14 cellular contexts compared by ENCODE assay signal in genomic region chr6:156980948-156981347, GRCh38.
DNase-seq lines count a peak whose midpoint lies in the region; ATAC-seq and TF ChIP-seq lines count a peak whose summit lies in the region.
"Had no signal": no experiment of that assay in that cellular context is flagged by ENCODE, and none has a peak within 500 bp of the region (broad histone marks: within the 10 kb centered on the region; RNA-seq: fewer than 3 reads in every experiment).

No MANE protein-coding gene starts in this region.

- H3K9me3 ChIP-seq in BLaER1 (no peaks in the 10 kb centered on the region), SK-N-MC (ENCODE audit: low read depth, low read length) (no peaks in the 10 kb centered on the region), mesenchymal stem cell (ENCODE audit: control insufficient read depth, low read length) (no peaks in the 10 kb centered on the region)
- no peaks in the 10 kb centered on the region for H3K9me3 ChIP-seq in CD8-positive, alpha-beta T cell (ENCODE audit: low read length)
- H3K9me3 ChIP-seq: BE2C, mucosa of descending colon had no signal

- peaks cover 96% of the 10 kb centered on the region for H3K4me1 Mint-ChIP-seq in CD8-positive, alpha-beta T cell (ENCODE audit: low read depth)
- peaks cover 81% of the 10 kb centered on the region for H3K4me1 Mint-ChIP-seq in nephron progenitor cell

- H4K8ac ChIP-seq in mesenchymal stem cell (ENCODE audit: low read length): no peak overlapping the region

- ATAC-seq in CD8-positive, alpha-beta T cell: no peak
- ATAC-seq in HG03460 (IDR thresholded peaks at IDR 0.05; ENCODE audit: unreplicated experiment): no peak
- ATAC-seq: activated CD8-positive, alpha-beta T cell treated with anti-CD3 and anti-CD28 coated beads, Interleukin-2, amount 10 ng/mL, durations not matched to agents 7 days and 5 days; HCT116; mucosa of descending colon had no signal

- H4K91ac ChIP-seq in mesenchymal stem cell (ENCODE audit: low read length): no peak overlapping the region

- intact Hi-C loops in CD8-positive, alpha-beta T cell (cut with DNase I, micrococcal nuclease): no loop called here

- H2AFZ ChIP-seq in mesenchymal stem cell (ENCODE audit: low read depth, low read length): no peak overlapping the region

- no peak overlapping the region for H3K4ac ChIP-seq in mesenchymal stem cell (ENCODE audit: low read depth in 1 of 2, low read length in 2 of 2)

- no peak overlapping the region for H2BK12ac ChIP-seq in mesenchymal stem cell (ENCODE audit: low read length in 2 of 2)

- no peak for DNase-seq in CD8-positive, alpha-beta T cell
- DNase-seq in SK-N-MC (ENCODE audit: low read depth, low spot score) (no peak), nephron progenitor cell (no peak), mesenchymal stem cell (no peak), NCI-H345 (lab: John Stamatoyannopoulos, UW) (no peak)
- DNase-seq: activated CD8-positive, alpha-beta T cell treated with anti-CD3 and anti-CD28 coated beads, Interleukin-2, amount 10 ng/mL, durations not matched to agents 7 days and 5 days; DMS 273 treated with DMSO at 0.1 percent for 48 hours; mucosa of descending colon had no signal

- peaks cover 99% of the 10 kb centered on the region for H4K20me1 ChIP-seq in BLaER1

- no peak overlapping the region for H3K23ac ChIP-seq in mesenchymal stem cell (ENCODE audit: low read length in 2 of 2)

- no peak overlapping the region for H2AK5ac ChIP-seq in mesenchymal stem cell (ENCODE audit: low read length, severe bottlenecking)

- CTCF ChIA-PET in CD8-positive, alpha-beta T cell (lab: Charles Lee): interaction anchor here (0.7 to 1.7 kb wide), 2 partner anchors 10 to 25 kb away, joined by 3 read pairs; no protein-coding TSS in a partner anchor

- H3K27ac Mint-ChIP-seq in CD8-positive, alpha-beta T cell: peak overlapping the region; percentile 2
- peak overlapping the region; percentile 3 for H3K27ac Mint-ChIP-seq in nephron progenitor cell
- H3K27ac Mint-ChIP-seq: activated CD8-positive, alpha-beta T cell treated with anti-CD3 and anti-CD28 coated beads, Interleukin-2, amount 10 ng/mL, durations not matched to agents 7 days and 5 days; activated T-helper 1 cell treated with anti-CD3 and anti-CD28 coated beads, Interleukin-12 subunit alpha, Interleukin-12 subunit beta, Interleukin-2, Interleukin-4 antibody, amounts not matched to agents 30 ng/mL and 10 ng/mL and 1 ng/mL, durations not matched to agents 14 hours and 24 hours and 36 hours; dendritic cell treated with granulocyte-macrophage colony-stimulating factor and Interleukin-4, amounts not matched to agents 40 ng/mL and 50 ng/mL, for 4 days had no signal

- 0 out of 2 replicates have a peak overlapping the region, but pooled peaks have one; percentile 7 for H3K4me2 ChIP-seq in BLaER1
- H3K4me2 ChIP-seq in mesenchymal stem cell (ENCODE audit: low read length, poor library complexity, severe bottlenecking): no peak overlapping the region

- H3K27me3 Mint-ChIP-seq in CD8-positive, alpha-beta T cell (ENCODE audit: low read depth): no peaks in the 10 kb centered on the region
- no peaks in the 10 kb centered on the region for H3K27me3 Mint-ChIP-seq in nephron progenitor cell (ENCODE audit: low read depth, poor library complexity)
- H3K27me3 Mint-ChIP-seq: dendritic cell treated with granulocyte-macrophage colony-stimulating factor and Interleukin-4, amounts not matched to agents 40 ng/mL and 50 ng/mL, for 4 days had no signal

- H3K4me1 ChIP-seq in BLaER1: peaks cover 75% of the 10 kb centered on the region
- peaks cover 51% of the 10 kb centered on the region for H3K4me1 ChIP-seq in CD8-positive, alpha-beta T cell (ENCODE audit: insufficient read depth, low read length)
- H3K4me1 ChIP-seq in mesenchymal stem cell (ENCODE audit: control insufficient read depth, insufficient read depth, low read depth, low read length): peaks cover 11% of the 10 kb centered on the region

- no peaks in the 10 kb centered on the region for H3K36me3 Mint-ChIP-seq in CD8-positive, alpha-beta T cell
- no peaks in the 10 kb centered on the region for H3K36me3 Mint-ChIP-seq in nephron progenitor cell (ENCODE audit: low read depth)

- no peak overlapping the region for H3K14ac ChIP-seq in mesenchymal stem cell (ENCODE audit: low read length in 2 of 2)

- peaks cover 20% of the 10 kb centered on the region for H3K79me1 ChIP-seq in mesenchymal stem cell (replicated peaks; ENCODE audit: low read length, poor library complexity, severe bottlenecking)

- TF ChIP-seq CTCF in CD8-positive, alpha-beta T cell (IDR thresholded peaks at IDR 0.05): no peak
- TF ChIP-seq CTCF in nephron progenitor cell (IDR thresholded peaks at IDR 0.05): no peak

- no peak overlapping the region for H3K9ac ChIP-seq in BLaER1
- no peak overlapping the region for H3K9ac ChIP-seq in SK-N-MC (ENCODE audit: insufficient read length)
- no peak overlapping the region for H3K9ac ChIP-seq in mesenchymal stem cell (ENCODE audit: low read length)

- H2BK5ac ChIP-seq in mesenchymal stem cell (ENCODE audit: low read depth, low read length, poor library complexity, severe bottlenecking): no peak overlapping the region

- no peak overlapping the region for H2BK120ac ChIP-seq in mesenchymal stem cell (ENCODE audit: low read depth, low read length)

- H3K4me3 ChIP-seq in BLaER1 (no peak overlapping the region), SK-N-MC (peak overlapping the region; percentile 62; the same call in 1 of the 2 replicates), mesenchymal stem cell (ENCODE audit: insufficient read depth in 1 of 2, low read depth in 1 of 2, low read length in 2 of 2) (no peak overlapping the region)
- no peak overlapping the region for H3K4me3 ChIP-seq in CD8-positive, alpha-beta T cell (ENCODE audit: low read depth, low read length)
- H3K4me3 ChIP-seq: mucosa of descending colon had no signal

- no peaks in the 10 kb centered on the region for H3K27me3 ChIP-seq in BLaER1
- H3K27me3 ChIP-seq in CD8-positive, alpha-beta T cell (ENCODE audit: insufficient read depth, low read length): no peaks in the 10 kb centered on the region
- H3K27me3 ChIP-seq in mesenchymal stem cell (ENCODE audit: control insufficient read depth in 1 of 2, insufficient read depth in 1 of 2, low read length in 2 of 2): no peaks in the 10 kb centered on the region
- H3K27me3 ChIP-seq: BE2C had no signal

- no peaks in the 10 kb centered on the region for H3K36me3 ChIP-seq in BLaER1
- no peaks in the 10 kb centered on the region for H3K36me3 ChIP-seq in CD8-positive, alpha-beta T cell (ENCODE audit: insufficient read depth, low read length)
- H3K36me3 ChIP-seq in SK-N-MC (ENCODE audit: insufficient read depth, low read length): no peaks in the 10 kb centered on the region
- H3K36me3 ChIP-seq in mesenchymal stem cell (ENCODE audit: control insufficient read depth in 1 of 2, insufficient read depth in 2 of 2, low read depth in 1 of 2, low read length in 2 of 2): no peaks in the 10 kb centered on the region
- H3K36me3 ChIP-seq: BE2C had no signal

- H3K27ac ChIP-seq in BLaER1: no peak overlapping the region
- H3K27ac ChIP-seq in CD8-positive, alpha-beta T cell (ENCODE audit: low read depth, low read length): no peak overlapping the region
- peak overlapping the region; percentile 58 for H3K27ac ChIP-seq in SK-N-MC
- H3K27ac ChIP-seq in mesenchymal stem cell (ENCODE audit: low read length, poor library complexity, severe bottlenecking): no peak overlapping the region

- H2BK15ac ChIP-seq in mesenchymal stem cell (ENCODE audit: low read depth, poor library complexity, severe bottlenecking): no peak overlapping the region

- no CpG with 5 or more reads among the region's 2 CpGs for WGBS in mesenchymal stem cell

- no peak overlapping the region for H3K4me3 Mint-ChIP-seq in CD8-positive, alpha-beta T cell
- no peak overlapping the region for H3K4me3 Mint-ChIP-seq in nephron progenitor cell
- H3K4me3 Mint-ChIP-seq: activated CD8-positive, alpha-beta T cell treated with anti-CD3 and anti-CD28 coated beads, Interleukin-2, amount 10 ng/mL, durations not matched to agents 7 days and 5 days; activated T-helper 1 cell treated with anti-CD3 and anti-CD28 coated beads, Interleukin-12 subunit alpha, Interleukin-12 subunit beta, Interleukin-2, Interleukin-4 antibody, amounts not matched to agents 30 ng/mL and 10 ng/mL and 1 ng/mL, durations not matched to agents 14 hours and 24 hours and 36 hours; dendritic cell treated with granulocyte-macrophage colony-stimulating factor and Interleukin-4, amounts not matched to agents 40 ng/mL and 50 ng/mL, for 4 days had no signal

- H3K9me3 Mint-ChIP-seq in CD8-positive, alpha-beta T cell: no peaks in the 10 kb centered on the region
- no peaks in the 10 kb centered on the region for H3K9me3 Mint-ChIP-seq in nephron progenitor cell
- H3K9me3 Mint-ChIP-seq: activated T-helper 1 cell treated with anti-CD3 and anti-CD28 coated beads, Interleukin-12 subunit alpha, Interleukin-12 subunit beta, Interleukin-2, Interleukin-4 antibody, amounts not matched to agents 30 ng/mL and 10 ng/mL and 1 ng/mL, durations not matched to agents 14 hours and 24 hours and 36 hours; dendritic cell treated with granulocyte-macrophage colony-stimulating factor and Interleukin-4, amounts not matched to agents 40 ng/mL and 50 ng/mL, for 4 days had no signal

- POLR2A ChIA-PET in CD8-positive, alpha-beta T cell (lab: Charles Lee): no interaction called here

- no peak overlapping the region for H3K18ac ChIP-seq in mesenchymal stem cell (ENCODE audit: low read depth in 1 of 2, low read length in 2 of 2)
